In genomic region chr20:34312544-34313217, GRCh38 we compare ENCODE assay signal across 8 cellular contexts. TPM values are rescaled to one million over a fixed set of nuclear protein-coding genes. Genes with fewer than 3 reads are reported as not detected.
DNase-seq lines count a peak whose midpoint lies in the region; ATAC-seq and TF ChIP-seq lines count a peak whose summit lies in the region.

No MANE protein-coding gene starts in this region.

- DNase-seq in COR-L47 (lab: John Stamatoyannopoulos, UW): peak; percentile 82
- peak; percentile 89 to 91 for DNase-seq in Kasumi-1 (lab: John Stamatoyannopoulos, UW)
- DNase-seq in Peyer's patch: peak; percentile 83 to 95 (median 92)
- peak; percentile 93 for DNase-seq in activated T-cell treated with anti-CD3 and anti-CD28 coated beads, Interleukin-2, amount 50 U/mL, for 48 hours
- peak; percentile 67 to 85 for DNase-seq in fibroblast of lung (ENCODE audit: low read depth in 2 of 2)
- peak; percentile 84 for DNase-seq in natural killer cell
- peak; percentile 83 for DNase-seq in stimulated activated naive B cell treated with anti-CD40 and anti-IgM and Interleukin-4, amounts not matched to agents 10 μg/mL and 1 μg/mL and 100 μg/mL, for 72 hours

- H3K9ac ChIP-seq in fibroblast of lung (ENCODE audit: insufficient read depth, low read length): no peak overlapping the region

- H3K4me3 Mint-ChIP-seq in natural killer cell: no peak overlapping the region
- peak overlapping the region in 1 of 2 donors; percentile 65 for H3K4me3 Mint-ChIP-seq in stimulated activated naive B cell treated with anti-CD40 and anti-IgM and Interleukin-4, amounts not matched to agents 10 μg/mL and 1 μg/mL and 100 μg/mL, for 72 hours

- no peaks in the 10 kb centered on the region for H3K36me3 Mint-ChIP-seq in natural killer cell
- no peaks in the 10 kb centered on the region for H3K36me3 Mint-ChIP-seq in stimulated activated naive B cell treated with anti-CD40 and anti-IgM and Interleukin-4, amounts not matched to agents 10 μg/mL and 1 μg/mL and 100 μg/mL, for 72 hours

- H3K4me1 ChIP-seq in Peyer's patch (peaks cover 0 to 30% (median 5%) of the 10 kb centered on the region in 4 donors), fibroblast of lung (ENCODE audit: control insufficient read depth, extremely low read depth, insufficient read depth, low read length) (peaks cover 6% of the 10 kb centered on the region)

- peak overlapping the region in 2 of 4 donors; percentile 43 to 47 for H3K4me3 ChIP-seq in Peyer's patch
- peak overlapping the region in 3 of 4 experiments; percentile 12 to 35 (median 23) for H3K4me3 ChIP-seq in fibroblast of lung (replicated peaks in 1 of 4; ENCODE audit: control extremely low read depth in 1 of 4, insufficient read depth in 1 of 4, low read depth in 3 of 4, low read length in 4 of 4)

- intact Hi-C loops in natural killer cell (cut with micrococcal nuclease): loop anchor here (1.0 to 2.0 kb wide), 5 partner anchors 9 to 457 kb away; partner anchors contain the start of gene AHCY

- no peaks in the 10 kb centered on the region for H3K79me2 ChIP-seq in fibroblast of lung (ENCODE audit: control insufficient read depth, insufficient read depth, low read length)

- H3K4me1 Mint-ChIP-seq in natural killer cell: peaks cover 13 to 18% of the 10 kb centered on the region in 2 donors
- H3K4me1 Mint-ChIP-seq in stimulated activated naive B cell treated with anti-CD40 and anti-IgM and Interleukin-4, amounts not matched to agents 10 μg/mL and 1 μg/mL and 100 μg/mL, for 72 hours: peaks cover 13 to 25% of the 10 kb centered on the region in 2 donors

- H2AFZ ChIP-seq in fibroblast of lung (ENCODE audit: low read length): peak overlapping the region; percentile 80

- no peaks in the 10 kb centered on the region for H3K9me3 Mint-ChIP-seq in natural killer cell
- H3K9me3 Mint-ChIP-seq in stimulated activated naive B cell treated with anti-CD40 and anti-IgM and Interleukin-4, amounts not matched to agents 10 μg/mL and 1 μg/mL and 100 μg/mL, for 72 hours: no peaks in the 10 kb centered on the region

- peak; percentile 98 to 100 (median 100) for TF ChIP-seq CTCF in Peyer's patch (IDR thresholded peaks at IDR 0.05)
- peak; percentile 100 for TF ChIP-seq CTCF in fibroblast of lung (conservative IDR thresholded peaks at IDR 0.05 in 1 of 2, IDR thresholded peaks at IDR 0.05 in 1 of 2; ENCODE audit: low read depth in 1 of 2, low read length in 2 of 2)
- TF ChIP-seq CTCF in natural killer cell (IDR thresholded peaks at IDR 0.05): peak; percentile 100

- TF ChIP-seq POLR2A in Peyer's patch (IDR thresholded peaks at IDR 0.05): no peak

- no peaks in the 10 kb centered on the region for H4K20me1 ChIP-seq in fibroblast of lung (ENCODE audit: control insufficient read depth, extremely low read depth, insufficient read depth, low read length)

- no peaks in the 10 kb centered on the region for H3K27me3 ChIP-seq in Peyer's patch
- no peaks in the 10 kb centered on the region for H3K27me3 ChIP-seq in fibroblast of lung (ENCODE audit: control insufficient read depth, insufficient read depth, low read length)

- ATAC-seq in GM21576 (IDR thresholded peaks at IDR 0.05; ENCODE audit: unreplicated experiment): peak; percentile 84
- ATAC-seq in natural killer cell: peak; percentile 100
- peak; percentile 98 for ATAC-seq in stimulated activated naive B cell treated with anti-CD40 and anti-IgM and Interleukin-4, amounts not matched to agents 10 μg/mL and 1 μg/mL and 100 μg/mL, for 72 hours (replicated peaks)

- H3K9me3 ChIP-seq in Peyer's patch: no peaks in the 10 kb centered on the region
- no peaks in the 10 kb centered on the region for H3K9me3 ChIP-seq in fibroblast of lung (ENCODE audit: control insufficient read depth, insufficient read depth, low read depth, low read length)

- H3K4me2 ChIP-seq in fibroblast of lung (ENCODE audit: extremely low read depth, insufficient read depth, low read length): peak overlapping the region; percentile 75

- peaks cover 6 to 10% of the 10 kb centered on the region in 2 donors for H3K27me3 Mint-ChIP-seq in natural killer cell (ENCODE audit: low read depth in 2 of 2)
- peaks cover 25 to 27% of the 10 kb centered on the region in 2 donors for H3K27me3 Mint-ChIP-seq in stimulated activated naive B cell treated with anti-CD40 and anti-IgM and Interleukin-4, amounts not matched to agents 10 μg/mL and 1 μg/mL and 100 μg/mL, for 72 hours

- H3K36me3 ChIP-seq in Peyer's patch (no peaks in the 10 kb centered on the region), fibroblast of lung (ENCODE audit: control insufficient read depth, insufficient read depth, low read length) (no peaks in the 10 kb centered on the region)

- no peak overlapping the region for H3K27ac ChIP-seq in Peyer's patch
- H3K27ac ChIP-seq in fibroblast of lung (ENCODE audit: insufficient read depth, low read length): no peak overlapping the region

- no peak overlapping the region for H3K27ac Mint-ChIP-seq in natural killer cell
- H3K27ac Mint-ChIP-seq in stimulated activated naive B cell treated with anti-CD40 and anti-IgM and Interleukin-4, amounts not matched to agents 10 μg/mL and 1 μg/mL and 100 μg/mL, for 72 hours: no peak overlapping the region

RNA-seq across cellular contexts. Expression of gene AHCY, which starts 9.5 kb away (rescaled TPM):
- 10 to 100 TPM; 46.9 to 52.4 (median 49.4) TPM for total RNA-seq in Peyer's patch
- total RNA-seq in fibroblast of lung: 68.4 and 72.2 TPM in 2 replicates
- polyA plus RNA-seq in fibroblast of lung: 78.3 and 96.6 TPM in 2 replicates
- polyA plus RNA-seq in fibroblast of lung (2012): 72.8 and 89.5 TPM in 2 replicates
- polyA minus RNA-seq in fibroblast of lung (ENCODE audit: low replicate concordance): 253 and 290 TPM in 2 replicates
- 1 to 10 TPM; 7.1 to 8.3 (median 7.7) TPM for total RNA-seq in natural killer cell

RNA-seq across cellular contexts. Expression of gene ITCH, which starts 50.4 kb away (rescaled TPM):
- total RNA-seq in Peyer's patch: 10 to 100 TPM; 43.6 to 69.3 (median 59.8) TPM
- 67.5 and 77.6 TPM in 2 replicates for total RNA-seq in fibroblast of lung
- 18.5 and 25.0 TPM in 2 replicates for polyA plus RNA-seq in fibroblast of lung
- 23.0 and 32.5 TPM in 2 replicates for polyA plus RNA-seq in fibroblast of lung (2012)
- 9.6 and 15.9 TPM in 2 replicates for polyA minus RNA-seq in fibroblast of lung (ENCODE audit: low replicate concordance)
- total RNA-seq in natural killer cell: 100 to 1,000 TPM; 157 to 182 (median 163) TPM
